1 cellular context compared by ENCODE assay signal in genomic region chr11:16605971-16606783, GRCh38.
TF ChIP-seq lines count a peak whose summit lies in the region.

No MANE protein-coding gene starts in this region.

TF ChIP-seq in K562, 482 proteins besides CTCF, POLR2A, EP300 and RAD21 (continued from another document and continues in another):
- TF ChIP-seq TFAP4 (CRISPR knock-in tag; IDR thresholded peaks at IDR 0.05; ENCODE audit: borderline replicate concordance): peak; percentile 43; the same call in 1 of the 2 replicates
- no peak for TF ChIP-seq ZNF696 (CRISPR knock-in tag; conservative IDR thresholded peaks at IDR 0.05)
- no peak for TF ChIP-seq CAMTA2 (CRISPR knock-in tag; conservative IDR thresholded peaks at IDR 0.05)
- TF ChIP-seq ATF4 (CRISPR knock-in tag; IDR thresholded peaks at IDR 0.05): no peak
- no peak for TF ChIP-seq ZNF395 (CRISPR knock-in tag; IDR thresholded peaks at IDR 0.05)
- peak in 1 of 2 experiments; percentile 52; a peak in 2 of 4 replicates for TF ChIP-seq FOXK2 (conservative IDR thresholded peaks at IDR 0.05 in 1 of 2, IDR thresholded peaks at IDR 0.05 in 1 of 2; ENCODE audit: low read depth in 2 of 2)
- TF ChIP-seq MGA (IDR thresholded peaks at IDR 0.05): peak; percentile 82
- TF ChIP-seq ELK3 (CRISPR knock-in tag; IDR thresholded peaks at IDR 0.05): no peak
- no peak; the same call in 1 of the 2 replicates for TF ChIP-seq GATAD2B (IDR thresholded peaks at IDR 0.05; ENCODE audit: borderline replicate concordance)
- peak; percentile 24; the same call in 1 of the 2 replicates for TF ChIP-seq SMARCA5 (IDR thresholded peaks at IDR 0.05)
- TF ChIP-seq BCOR (IDR thresholded peaks at IDR 0.05): peak; percentile 60
- peak; percentile 25 to 42 for TF ChIP-seq AFF1 (IDR thresholded peaks at IDR 0.05; ENCODE audit: low read depth in 1 of 2, partially characterized antibody in 2 of 2)
- no peak for TF ChIP-seq SRSF3 (IDR thresholded peaks at IDR 0.05; ENCODE audit: insufficient read depth, low read length)
- no peak for TF ChIP-seq PHB (CRISPR knock-in tag; IDR thresholded peaks at IDR 0.05)
- 0 out of 2 replicates have a peak, but pooled peaks have one; percentile 23 for TF ChIP-seq THRAP3 (IDR thresholded peaks at IDR 0.05; ENCODE audit: borderline replicate concordance)
- no peak for TF ChIP-seq HNRNPK (IDR thresholded peaks at IDR 0.05; ENCODE audit: low read depth, low read length, poor library complexity, severe bottlenecking)
- TF ChIP-seq ZEB2 (IDR thresholded peaks at IDR 0.05): 0 out of 2 replicates have a peak, but pooled peaks have one; percentile 35
- no peak for TF ChIP-seq ZNF24 (IDR thresholded peaks at IDR 0.05)
- TF ChIP-seq ZBED1 (IDR thresholded peaks at IDR 0.05): 0 out of 2 replicates have a peak, but pooled peaks have one; percentile 39
- TF ChIP-seq ELF4 (CRISPR knock-in tag; IDR thresholded peaks at IDR 0.05): no peak
- TF ChIP-seq RB1 (IDR thresholded peaks at IDR 0.05; ENCODE audit: low read depth): peak; percentile 45; the same call in 1 of the 2 replicates
- TF ChIP-seq ARID2 (IDR thresholded peaks at IDR 0.05): peak; percentile 47; the same call in 1 of the 2 replicates
- peak; percentile 72 for TF ChIP-seq MYC (IDR thresholded peaks at IDR 0.05; ENCODE audit: low read depth, low read length)
- TF ChIP-seq MYC (CRISPR knock-in tag; IDR thresholded peaks at IDR 0.05; ENCODE audit: borderline replicate concordance, low read depth): no peak
- TF ChIP-seq ZNF76 (CRISPR knock-in tag; IDR thresholded peaks at IDR 0.05; ENCODE audit: borderline replicate concordance): no peak
- TF ChIP-seq ETV1 (tag; conservative IDR thresholded peaks at IDR 0.05; ENCODE audit: low read depth): 0 out of 2 replicates have a peak, but pooled peaks have one; percentile 10
- TF ChIP-seq PML (IDR thresholded peaks at IDR 0.05; ENCODE audit: low read length): 0 out of 2 replicates have a peak, but pooled peaks have one; percentile 16
- no peak for TF ChIP-seq ZZZ3 (IDR thresholded peaks at IDR 0.05)
- no peak for TF ChIP-seq HNRNPLL (IDR thresholded peaks at IDR 0.05; ENCODE audit: low read depth, low read length, poor library complexity, severe bottlenecking)
- TF ChIP-seq ZNF133 (CRISPR knock-in tag; IDR thresholded peaks at IDR 0.05): no peak
- TF ChIP-seq RBM22 (IDR thresholded peaks at IDR 0.05; ENCODE audit: low read depth, low read length, poor library complexity, severe bottlenecking): no peak
- peak in 1 of 2 experiments; percentile 87; a peak in 3 of 4 replicates for TF ChIP-seq ARNT (IDR thresholded peaks at IDR 0.05)
- TF ChIP-seq CREM (IDR thresholded peaks at IDR 0.05; ENCODE audit: low read depth): peak; percentile 58
- no peak; the same call in 1 of the 2 replicates for TF ChIP-seq ESRRA (IDR thresholded peaks at IDR 0.05; ENCODE audit: borderline replicate concordance, low read depth)
- peak; percentile 41; the same call in 1 of the 2 replicates for TF ChIP-seq STAG1 (CRISPR knock-in tag; IDR thresholded peaks at IDR 0.05; ENCODE audit: borderline replicate concordance)
- TF ChIP-seq HDGF (IDR thresholded peaks at IDR 0.05): no peak
- no peak for TF ChIP-seq RFX5 (IDR thresholded peaks at IDR 0.05; ENCODE audit: low read depth, low read length)
- peak; percentile 94 for TF ChIP-seq BRD9 (IDR thresholded peaks at IDR 0.05; ENCODE audit: low read depth, partially characterized antibody)
- TF ChIP-seq MAZ (CRISPR knock-in tag; conservative IDR thresholded peaks at IDR 0.05 in 1 of 2, IDR thresholded peaks at IDR 0.05 in 1 of 2): no peak
- no peak for TF ChIP-seq DDX20 (tag; IDR thresholded peaks at IDR 0.05; ENCODE audit: low read depth)
- peak; percentile 43; the same call in 1 of the 2 replicates for TF ChIP-seq CBFA2T3 (IDR thresholded peaks at IDR 0.05)
- TF ChIP-seq ZBTB5 (IDR thresholded peaks at IDR 0.05): 0 out of 2 replicates have a peak, but pooled peaks have one; percentile 33
